Comparison of ENCODE assay signal across 11 cellular contexts in genomic region chr2:40251146-40251545, GRCh38.
A peak's percentile ranks its signal among the peaks of the same experiment; 100 is the strongest.
DNase-seq lines count a peak whose midpoint lies in the region; ATAC-seq and TF ChIP-seq lines count a peak whose summit lies in the region.
"Had no signal": no experiment of that assay in that cellular context is flagged by ENCODE, and none has a peak within 500 bp of the region (broad histone marks: within the 10 kb centered on the region; RNA-seq: fewer than 3 reads in every experiment).

No MANE protein-coding gene starts in this region.

- ATAC-seq in gastroesophageal sphincter: peak; percentile 33
- ATAC-seq in HG03045 (IDR thresholded peaks at IDR 0.05; ENCODE audit: unreplicated experiment): no peak

- TF ChIP-seq CTCF in gastroesophageal sphincter (IDR thresholded peaks at IDR 0.05) (no peak), type B pancreatic cell (conservative IDR thresholded peaks at IDR 0.05) (no peak), thyroid gland (IDR thresholded peaks at IDR 0.05) (no peak)

- no peaks in the 10 kb centered on the region for H3K27me3 ChIP-seq in gastroesophageal sphincter
- no peaks in the 10 kb centered on the region for H3K27me3 ChIP-seq in thyroid gland

- H3K4me3 ChIP-seq in gastroesophageal sphincter (no peak overlapping the region), thyroid gland (replicated peaks in 1 of 3) (no peak overlapping the region)
- H3K4me3 ChIP-seq: thoracic aorta had no signal

- H3K27ac ChIP-seq in gastroesophageal sphincter (peak overlapping the region; percentile 33 to 61 (median 48)), thyroid gland (no peak overlapping the region)
- H3K27ac ChIP-seq: thoracic aorta had no signal

- H3K4me3 Mint-ChIP-seq in type B pancreatic cell: no peak overlapping the region

- DNase-seq in SHP77 (lab: John Stamatoyannopoulos, UW): peak; percentile 22 to 33
- DNase-seq in SHP77 treated with DMSO at 0.1 percent for 48 hours (lab: John Stamatoyannopoulos, UW): no peak
- peak; percentile 74 for DNase-seq in NCI-H510A (lab: John Stamatoyannopoulos, UW)
- no peak for DNase-seq in type B pancreatic cell (ENCODE audit: extremely low spot score, unreplicated experiment)
- no peak for DNase-seq in thyroid gland
- no peak for DNase-seq in NK-92 (lab: John Stamatoyannopoulos, UW; ENCODE audit: unreplicated experiment)
- DNase-seq: effector CD4-positive, alpha-beta T cell; hippocampal formation had no signal

- H3K36me3 Mint-ChIP-seq in type B pancreatic cell: no peaks in the 10 kb centered on the region

- no peak for TF ChIP-seq POLR2A in gastroesophageal sphincter (IDR thresholded peaks at IDR 0.05)
- TF ChIP-seq POLR2A in thyroid gland (IDR thresholded peaks at IDR 0.05): no peak

- H3K36me3 ChIP-seq in gastroesophageal sphincter: no peaks in the 10 kb centered on the region
- H3K36me3 ChIP-seq in thyroid gland: no peaks in the 10 kb centered on the region
- H3K36me3 ChIP-seq: thoracic aorta had no signal

- 14 to 20% methylated on average over 2 of the region's 2 CpGs for WGBS in gastroesophageal sphincter (ENCODE audit: low coverage in 1 of 2), 2 donors
- WGBS in thyroid gland, 2 donors: 15 to 16% methylated on average over 2 of the region's 2 CpGs

- no peaks in the 10 kb centered on the region for H3K9me3 Mint-ChIP-seq in type B pancreatic cell

- peaks cover 16% of the 10 kb centered on the region for H3K4me1 Mint-ChIP-seq in type B pancreatic cell (ENCODE audit: unreplicated experiment)

- no peaks in the 10 kb centered on the region for H3K27me3 Mint-ChIP-seq in type B pancreatic cell

- no peak for TF ChIP-seq EP300 in gastroesophageal sphincter (IDR thresholded peaks at IDR 0.05)

- H3K9me3 ChIP-seq in gastroesophageal sphincter: no peaks in the 10 kb centered on the region
- no peaks in the 10 kb centered on the region for H3K9me3 ChIP-seq in thyroid gland
- H3K9me3 ChIP-seq: thoracic aorta had no signal

- intact Hi-C loops in thyroid gland (cut with DNase I): no loop called here

- H3K4me1 ChIP-seq in gastroesophageal sphincter (peaks cover 4 to 42% (median 11%) of the 10 kb centered on the region in 3 donors), thyroid gland (no peaks in the 10 kb centered on the region)

- peak overlapping the region; percentile 59 for H3K27ac Mint-ChIP-seq in type B pancreatic cell

Comparison
In these comparisons a context has a peak if more than half of its experiments do, and no peak if none do; other contexts are left out.
1. DNase-seq: peak in SHP77 (2 of 2) and NCI-H510A (single experiment); none in SHP77 treated with DMSO at 0.1 percent for 48 hours (single experiment), type B pancreatic cell (single experiment), thyroid gland (0 of 2) and NK-92 (single experiment).
2. H3K27ac ChIP-seq: peak in gastroesophageal sphincter (4 of 4); none in thyroid gland (0 of 3).